In genomic region chr18:36469471-36469870, GRCh38 we compare ENCODE assay signal across 12 cellular contexts.
"Had no signal": no experiment of that assay in that cellular context is flagged by ENCODE, and none has a peak within 500 bp of the region (broad histone marks: within the 10 kb centered on the region; RNA-seq: fewer than 3 reads in every experiment).

No MANE protein-coding gene starts in this region.

- H3K36me3 ChIP-seq: breast epithelium, esophagus muscularis mucosa, neural progenitor cell, pancreas, transverse colon had no signal

- DNase-seq: activated CD8-positive, alpha-beta memory T cell treated with anti-CD3 and anti-CD28 coated beads, Interleukin-2, amount 50 U/mL, for 4 hours; activated CD8-positive, alpha-beta T cell treated with anti-CD3 and anti-CD28 coated beads for 36 hours; activated T-cell treated with anti-CD3 and anti-CD28 coated beads, Interleukin-2, amount 50 U/mL, for 72 hours; aorta; head of caudate nucleus; pancreas; stimulated activated naive B cell treated with anti-CD40 and anti-IgM and Interleukin-4, amounts not matched to agents 10 μg/mL and 1 μg/mL and 100 μg/mL, for 72 hours; T-helper 9 cell; transverse colon had no signal

- H3K4me3 ChIP-seq: breast epithelium, esophagus muscularis mucosa, neural progenitor cell, pancreas, transverse colon had no signal

- H3K4me1 ChIP-seq: breast epithelium, transverse colon had no signal

- H3K36me3 Mint-ChIP-seq: stimulated activated naive B cell treated with anti-CD40 and anti-IgM and Interleukin-4, amounts not matched to agents 10 μg/mL and 1 μg/mL and 100 μg/mL, for 72 hours had no signal

- H2AFZ ChIP-seq: neural progenitor cell had no signal

- H3K9ac ChIP-seq: neural progenitor cell had no signal

- H3K4me3 Mint-ChIP-seq: activated CD8-positive, alpha-beta T cell treated with anti-CD3 and anti-CD28 coated beads for 36 hours; activated T-cell treated with anti-CD3 and anti-CD28 coated beads, Interleukin-2, amount 50 U/mL, for 72 hours; neural progenitor cell; stimulated activated naive B cell treated with anti-CD40 and anti-IgM and Interleukin-4, amounts not matched to agents 10 μg/mL and 1 μg/mL and 100 μg/mL, for 72 hours had no signal

- H3K4me1 Mint-ChIP-seq: stimulated activated naive B cell treated with anti-CD40 and anti-IgM and Interleukin-4, amounts not matched to agents 10 μg/mL and 1 μg/mL and 100 μg/mL, for 72 hours had no signal

- ATAC-seq: activated CD8-positive, alpha-beta T cell treated with anti-CD3 and anti-CD28 coated beads for 36 hours; activated T-cell treated with anti-CD3 and anti-CD28 coated beads, Interleukin-2, amount 50 U/mL, for 72 hours; pancreas; stimulated activated naive B cell treated with anti-CD40 and anti-IgM and Interleukin-4, amounts not matched to agents 10 μg/mL and 1 μg/mL and 100 μg/mL, for 72 hours had no signal

- H3K27me3 ChIP-seq: breast epithelium, esophagus muscularis mucosa, neural progenitor cell, pancreas, transverse colon had no signal

- H3K27ac Mint-ChIP-seq: activated CD8-positive, alpha-beta T cell treated with anti-CD3 and anti-CD28 coated beads for 36 hours; activated T-cell treated with anti-CD3 and anti-CD28 coated beads, Interleukin-2, amount 50 U/mL, for 72 hours; neural progenitor cell; stimulated activated naive B cell treated with anti-CD40 and anti-IgM and Interleukin-4, amounts not matched to agents 10 μg/mL and 1 μg/mL and 100 μg/mL, for 72 hours had no signal

- H3K9me3 Mint-ChIP-seq: activated CD8-positive, alpha-beta T cell treated with anti-CD3 and anti-CD28 coated beads for 36 hours; activated T-cell treated with anti-CD3 and anti-CD28 coated beads, Interleukin-2, amount 50 U/mL, for 72 hours; stimulated activated naive B cell treated with anti-CD40 and anti-IgM and Interleukin-4, amounts not matched to agents 10 μg/mL and 1 μg/mL and 100 μg/mL, for 72 hours had no signal

- H3K9me3 ChIP-seq: breast epithelium, esophagus muscularis mucosa, pancreas, transverse colon had no signal

- H3K27ac ChIP-seq: esophagus muscularis mucosa, pancreas, transverse colon had no signal
